ENCODE assay signal across 21 cellular contexts in the genomic region with DNA sequence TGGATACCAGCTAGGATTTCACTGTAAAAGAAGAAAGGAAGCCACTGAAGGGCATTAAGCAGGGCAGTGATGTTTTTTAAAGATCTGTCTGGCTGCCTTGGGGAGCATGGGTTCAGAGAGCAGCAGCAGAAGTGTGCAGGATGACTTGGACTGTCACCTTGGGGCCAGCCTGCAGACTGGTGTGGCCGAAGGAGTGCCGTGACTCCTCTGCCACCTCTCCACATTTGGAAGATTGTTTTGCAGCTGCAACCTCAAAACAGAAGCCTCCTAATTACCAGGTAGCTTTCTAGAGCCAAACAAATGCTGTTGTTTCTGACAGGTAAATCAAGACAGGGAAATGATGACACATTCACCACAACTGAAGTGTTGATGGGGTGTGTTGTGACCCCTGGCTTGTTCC.
DNase-seq lines count a peak whose midpoint lies in the region; ATAC-seq lines count a peak whose summit lies in the region.
"Had no signal": no experiment of that assay in that cellular context is flagged by ENCODE, and none has a peak within 500 bp of the region (broad histone marks: within the 10 kb centered on the region; RNA-seq: fewer than 3 reads in every experiment).

No MANE protein-coding gene starts in this region.

- no peak for DNase-seq in T-helper 1 cell
- no peak for DNase-seq in activated T-cell treated with anti-CD3 and anti-CD28 coated beads, Interleukin-2, amount 50 U/mL, for 24 hours
- no peak for DNase-seq in activated T-cell treated with anti-CD3 and anti-CD28 coated beads, Interleukin-2, amount 50 U/mL, for 48 hours
- peak; percentile 58 for DNase-seq in activated CD4-positive, alpha-beta memory T cell treated with anti-CD3 and anti-CD28 coated beads for 36 hours
- DNase-seq in stimulated activated effector memory CD8-positive, alpha-beta T cell treated with anti-CD3 and anti-CD28 coated beads, Interleukin-12 subunit alpha, Interleukin-12 subunit beta, amount 100 ng/mL, for 72 hours (ENCODE audit: low spot score in 2 of 2), result no peak
- no peak for DNase-seq in head of caudate nucleus
- DNase-seq: 8988T, ACHN, Calu3, DND-41, IMR-90, KG1, MM.1S, NCI-H2029, NCI-H446 treated with DMSO at 0.1 percent for 48 hours, NCI-H526, NCI-H82, Right ventricle myocardium superior, RPMI8226 had no signal

- no peaks in the 10 kb centered on the region for H3K27me3 Mint-ChIP-seq in T-helper 1 cell treated with Interleukin-12 subunit alpha and Interleukin-12 subunit beta and Interleukin-4 antibody, amounts not matched to agents 30 μg/mL and 1 μg/mL, for 36 hours (ENCODE audit: low read depth)
- no peaks in the 10 kb centered on the region for H3K27me3 Mint-ChIP-seq in activated T-cell treated with anti-CD3 and anti-CD28 coated beads, Interleukin-2, amount 50 U/mL, for 24 hours
- no peaks in the 10 kb centered on the region for H3K27me3 Mint-ChIP-seq in activated CD4-positive, alpha-beta memory T cell treated with anti-CD3 and anti-CD28 coated beads for 36 hours

- H3K4me1 Mint-ChIP-seq in T-helper 1 cell treated with Interleukin-12 subunit alpha and Interleukin-12 subunit beta and Interleukin-4 antibody, amounts not matched to agents 30 μg/mL and 1 μg/mL, for 36 hours (ENCODE audit: low read depth), result peaks cover 45% of the 10 kb centered on the region
- H3K4me1 Mint-ChIP-seq in activated T-cell treated with anti-CD3 and anti-CD28 coated beads, Interleukin-2, amount 50 U/mL, for 24 hours (ENCODE audit: low read depth), result peaks cover 58% of the 10 kb centered on the region
- peaks cover 76% of the 10 kb centered on the region for H3K4me1 Mint-ChIP-seq in activated CD4-positive, alpha-beta memory T cell treated with anti-CD3 and anti-CD28 coated beads for 36 hours (ENCODE audit: low read depth)
- peaks cover 60% of the 10 kb centered on the region for H3K4me1 Mint-ChIP-seq in stimulated activated effector memory CD8-positive, alpha-beta T cell treated with anti-CD3 and anti-CD28 coated beads, Interleukin-12 subunit alpha, Interleukin-12 subunit beta, amount 100 ng/mL, for 72 hours

- H3K27ac Mint-ChIP-seq in T-helper 1 cell treated with Interleukin-12 subunit alpha and Interleukin-12 subunit beta and Interleukin-4 antibody, amounts not matched to agents 30 μg/mL and 1 μg/mL, for 36 hours, result peak overlapping the region; percentile 89
- H3K27ac Mint-ChIP-seq in activated T-cell treated with anti-CD3 and anti-CD28 coated beads, Interleukin-2, amount 50 U/mL, for 24 hours, result peak overlapping the region; percentile 42
- H3K27ac Mint-ChIP-seq in activated CD4-positive, alpha-beta memory T cell treated with anti-CD3 and anti-CD28 coated beads for 36 hours, result peak overlapping the region; percentile 96
- peak overlapping the region; percentile 95 for H3K27ac Mint-ChIP-seq in stimulated activated effector memory CD8-positive, alpha-beta T cell treated with anti-CD3 and anti-CD28 coated beads, Interleukin-12 subunit alpha, Interleukin-12 subunit beta, amount 100 ng/mL, for 72 hours

- CTCF ChIA-PET in activated CD4-positive, alpha-beta memory T cell treated with anti-CD3 and anti-CD28 coated beads for 36 hours (lab: Charles Lee), result interaction anchor here (0.5 to 4.3 kb wide), 8 partner anchors 9 to 1746 kb away, joined by 3 to 36 read pairs (median 3); no protein-coding TSS in a partner anchor

- H3K9me3 Mint-ChIP-seq in T-helper 1 cell treated with Interleukin-12 subunit alpha and Interleukin-12 subunit beta and Interleukin-4 antibody, amounts not matched to agents 30 μg/mL and 1 μg/mL, for 36 hours, result peaks cover 18% of the 10 kb centered on the region
- H3K9me3 Mint-ChIP-seq in activated T-cell treated with anti-CD3 and anti-CD28 coated beads, Interleukin-2, amount 50 U/mL, for 24 hours, result no peaks in the 10 kb centered on the region
- peaks cover 4% of the 10 kb centered on the region for H3K9me3 Mint-ChIP-seq in activated CD4-positive, alpha-beta memory T cell treated with anti-CD3 and anti-CD28 coated beads for 36 hours
- H3K9me3 Mint-ChIP-seq in stimulated activated effector memory CD8-positive, alpha-beta T cell treated with anti-CD3 and anti-CD28 coated beads, Interleukin-12 subunit alpha, Interleukin-12 subunit beta, amount 100 ng/mL, for 72 hours, result no peaks in the 10 kb centered on the region

- H3K4me3 Mint-ChIP-seq in T-helper 1 cell treated with Interleukin-12 subunit alpha and Interleukin-12 subunit beta and Interleukin-4 antibody, amounts not matched to agents 30 μg/mL and 1 μg/mL, for 36 hours, result no peak overlapping the region
- no peak overlapping the region for H3K4me3 Mint-ChIP-seq in activated T-cell treated with anti-CD3 and anti-CD28 coated beads, Interleukin-2, amount 50 U/mL, for 24 hours
- peak overlapping the region; percentile 66 for H3K4me3 Mint-ChIP-seq in activated CD4-positive, alpha-beta memory T cell treated with anti-CD3 and anti-CD28 coated beads for 36 hours
- peak overlapping the region; percentile 45 for H3K4me3 Mint-ChIP-seq in stimulated activated effector memory CD8-positive, alpha-beta T cell treated with anti-CD3 and anti-CD28 coated beads, Interleukin-12 subunit alpha, Interleukin-12 subunit beta, amount 100 ng/mL, for 72 hours

- ATAC-seq in stimulated activated effector memory CD8-positive, alpha-beta T cell treated with anti-CD3 and anti-CD28 coated beads, Interleukin-12 subunit alpha, Interleukin-12 subunit beta, amount 100 ng/mL, for 72 hours, result no peak
- ATAC-seq: HCT116 had no signal

- POLR2A ChIA-PET in activated CD4-positive, alpha-beta memory T cell treated with anti-CD3 and anti-CD28 coated beads for 36 hours (lab: Charles Lee), result interaction anchor here (0.7 to 7.9 kb wide), 9 partner anchors 12 to 820 kb away, joined by 3 to 232 read pairs (median 5); a partner anchor contains a TSS

- intact Hi-C loops in activated CD4-positive, alpha-beta memory T cell treated with anti-CD3 and anti-CD28 coated beads for 36 hours (cut with micrococcal nuclease), result no loop called here
- intact Hi-C loops in head of caudate nucleus (cut with DNase I), result no loop called here

- peaks cover 6% of the 10 kb centered on the region for H3K36me3 Mint-ChIP-seq in T-helper 1 cell treated with Interleukin-12 subunit alpha and Interleukin-12 subunit beta and Interleukin-4 antibody, amounts not matched to agents 30 μg/mL and 1 μg/mL, for 36 hours (ENCODE audit: low read depth)
- peaks cover 7% of the 10 kb centered on the region for H3K36me3 Mint-ChIP-seq in activated T-cell treated with anti-CD3 and anti-CD28 coated beads, Interleukin-2, amount 50 U/mL, for 24 hours (ENCODE audit: low read depth)
- peaks cover 23% of the 10 kb centered on the region for H3K36me3 Mint-ChIP-seq in activated CD4-positive, alpha-beta memory T cell treated with anti-CD3 and anti-CD28 coated beads for 36 hours
- H3K36me3 Mint-ChIP-seq in stimulated activated effector memory CD8-positive, alpha-beta T cell treated with anti-CD3 and anti-CD28 coated beads, Interleukin-12 subunit alpha, Interleukin-12 subunit beta, amount 100 ng/mL, for 72 hours, result peaks cover 29% of the 10 kb centered on the region

Comparison
In these comparisons a context has a peak if more than half of its experiments do, and no peak if none do; other contexts are left out.
1. H3K27ac Mint-ChIP-seq: peak in every context shown above with its lines; median percentile 96 in activated CD4-positive, alpha-beta memory T cell treated with anti-CD3 and anti-CD28 coated beads for 36 hours; 95 in stimulated activated effector memory CD8-positive, alpha-beta T cell treated with anti-CD3 and anti-CD28 coated beads, Interleukin-12 subunit alpha, Interleukin-12 subunit beta, amount 100 ng/mL, for 72 hours; 89 in T-helper 1 cell treated with Interleukin-12 subunit alpha and Interleukin-12 subunit beta and Interleukin-4 antibody, amounts not matched to agents 30 μg/mL and 1 μg/mL, for 36 hours; 42 in activated T-cell treated with anti-CD3 and anti-CD28 coated beads, Interleukin-2, amount 50 U/mL, for 24 hours.
2. H3K4me3 Mint-ChIP-seq: peak in activated CD4-positive, alpha-beta memory T cell treated with anti-CD3 and anti-CD28 coated beads for 36 hours (single experiment) and stimulated activated effector memory CD8-positive, alpha-beta T cell treated with anti-CD3 and anti-CD28 coated beads, Interleukin-12 subunit alpha, Interleukin-12 subunit beta, amount 100 ng/mL, for 72 hours (single experiment); none in T-helper 1 cell treated with Interleukin-12 subunit alpha and Interleukin-12 subunit beta and Interleukin-4 antibody, amounts not matched to agents 30 μg/mL and 1 μg/mL, for 36 hours (single experiment) and activated T-cell treated with anti-CD3 and anti-CD28 coated beads, Interleukin-2, amount 50 U/mL, for 24 hours (single experiment).